27 cellular contexts compared by ENCODE assay signal in the genomic region with DNA sequence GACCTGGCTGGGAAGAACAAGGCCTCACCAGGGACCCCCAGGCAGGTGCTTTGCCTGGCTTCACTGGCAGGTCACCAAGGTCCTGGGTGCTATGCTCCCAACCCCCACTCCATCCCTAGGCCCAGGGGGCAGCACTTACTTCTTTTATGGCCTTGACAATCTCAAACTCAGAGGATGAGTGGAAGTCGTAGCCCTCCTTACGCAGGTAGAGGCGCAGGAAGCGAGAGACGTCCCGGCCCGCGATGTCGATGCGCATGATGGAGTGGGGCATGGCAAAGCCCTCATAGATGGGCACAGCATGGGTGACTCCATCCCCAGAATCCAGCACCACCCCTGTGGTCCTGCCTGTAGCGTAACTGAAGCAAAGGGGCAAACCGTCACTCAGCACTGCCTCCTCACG. TPM values are rescaled to one million over a fixed set of nuclear protein-coding genes. Genes with fewer than 3 reads are reported as not detected.
"Had no signal": no experiment of that assay in that cellular context is flagged by ENCODE, and none has a peak within 500 bp of the region (broad histone marks: within the 10 kb centered on the region; RNA-seq: fewer than 3 reads in every experiment).

No MANE protein-coding gene starts in this region.

- DNase-seq: dermis blood vessel endothelial cell; effector memory CD4-positive, alpha-beta T cell; erythroblast; esophagus squamous epithelium; foreskin melanocyte; mesenchymal stem cell; naive B cell; stimulated activated naive B cell treated with anti-CD40 and anti-IgM and Interleukin-4, amounts not matched to agents 10 μg/mL and 1 μg/mL and 100 μg/mL, for 72 hours; stimulated activated naive CD8-positive, alpha-beta T cell treated with anti-CD3 and anti-CD28 coated beads, Interleukin-15, amount 100 ng/mL, for 72 hours; transverse colon; upper lobe of right lung had no signal

- H3K4me1 ChIP-seq: esophagus squamous epithelium, parathyroid adenoma, suprapubic skin, transverse colon, upper lobe of right lung, vagina had no signal

- H3K4me3 Mint-ChIP-seq: mesothelial cell of epicardium; natural killer cell treated with Interleukin-12 subunit alpha and Interleukin-12 subunit beta and Interleukin-15 and Interleukin-18, amount 100 ng/mL, for 72 hours; neural crest cell; stimulated activated naive B cell treated with anti-CD40 and anti-IgM and Interleukin-4, amounts not matched to agents 10 μg/mL and 1 μg/mL and 100 μg/mL, for 72 hours; stimulated activated naive CD8-positive, alpha-beta T cell treated with anti-CD3 and anti-CD28 coated beads, Interleukin-15, amount 100 ng/mL, for 72 hours had no signal

- H3K9me3 Mint-ChIP-seq: mesothelial cell of epicardium; naive B cell; natural killer cell treated with Interleukin-12 subunit alpha and Interleukin-12 subunit beta and Interleukin-15 and Interleukin-18, amount 100 ng/mL, for 72 hours; neural crest cell; stimulated activated naive B cell treated with anti-CD40 and anti-IgM and Interleukin-4, amounts not matched to agents 10 μg/mL and 1 μg/mL and 100 μg/mL, for 72 hours; stimulated activated naive CD8-positive, alpha-beta T cell treated with anti-CD3 and anti-CD28 coated beads, Interleukin-15, amount 100 ng/mL, for 72 hours had no signal

- H3K27me3 ChIP-seq: esophagus squamous epithelium, right atrium auricular region, suprapubic skin, transverse colon, upper lobe of right lung, vagina had no signal

- H3K4me3 ChIP-seq: coronary artery, esophagus squamous epithelium, mucosa of descending colon, right atrium auricular region, suprapubic skin, transverse colon, upper lobe of right lung, vagina had no signal

- H3K27ac ChIP-seq: coronary artery, esophagus squamous epithelium, parathyroid adenoma, right atrium auricular region, suprapubic skin, transverse colon, upper lobe of right lung, vagina had no signal

- H3K27ac Mint-ChIP-seq: mesothelial cell of epicardium; natural killer cell treated with Interleukin-12 subunit alpha and Interleukin-12 subunit beta and Interleukin-15 and Interleukin-18, amount 100 ng/mL, for 72 hours; progenitor cell of endocrine pancreas; stimulated activated naive B cell treated with anti-CD40 and anti-IgM and Interleukin-4, amounts not matched to agents 10 μg/mL and 1 μg/mL and 100 μg/mL, for 72 hours had no signal

- H3K4me1 Mint-ChIP-seq: mesothelial cell of epicardium, neural crest cell had no signal

- H3K27me3 Mint-ChIP-seq: naive B cell; natural killer cell treated with Interleukin-12 subunit alpha and Interleukin-12 subunit beta and Interleukin-15 and Interleukin-18, amount 100 ng/mL, for 72 hours; progenitor cell of endocrine pancreas; stimulated activated naive B cell treated with anti-CD40 and anti-IgM and Interleukin-4, amounts not matched to agents 10 μg/mL and 1 μg/mL and 100 μg/mL, for 72 hours; stimulated activated naive CD8-positive, alpha-beta T cell treated with anti-CD3 and anti-CD28 coated beads, Interleukin-15, amount 100 ng/mL, for 72 hours had no signal

- H3K9me3 ChIP-seq: esophagus squamous epithelium, mucosa of descending colon, right atrium auricular region, suprapubic skin, transverse colon, upper lobe of right lung, vagina had no signal

- H3K9ac ChIP-seq: parathyroid adenoma had no signal

- FAIRE-seq: endometrium, keratinocyte had no signal

- ATAC-seq: left lobe of liver; mucosa of descending colon; natural killer cell treated with Interleukin-12 subunit alpha and Interleukin-12 subunit beta and Interleukin-15 and Interleukin-18, amount 100 ng/mL, for 72 hours; sciatic nerve; stimulated activated naive B cell treated with anti-CD40 and anti-IgM and Interleukin-4, amounts not matched to agents 10 μg/mL and 1 μg/mL and 100 μg/mL, for 72 hours; stimulated activated naive CD8-positive, alpha-beta T cell treated with anti-CD3 and anti-CD28 coated beads, Interleukin-15, amount 100 ng/mL, for 72 hours; upper lobe of right lung had no signal

- H3K36me3 Mint-ChIP-seq: naive B cell; natural killer cell treated with Interleukin-12 subunit alpha and Interleukin-12 subunit beta and Interleukin-15 and Interleukin-18, amount 100 ng/mL, for 72 hours had no signal

RNA-seq across cellular contexts. Expression of gene C10orf95, which starts 32.7 kb away (rescaled TPM):
- total RNA-seq: dermis blood vessel endothelial cell, left lobe of liver, lung microvascular endothelial cell, mesothelial cell of epicardium, osteoblast, right atrium auricular region, sciatic nerve, vagina had no signal
